In the genomic region with DNA sequence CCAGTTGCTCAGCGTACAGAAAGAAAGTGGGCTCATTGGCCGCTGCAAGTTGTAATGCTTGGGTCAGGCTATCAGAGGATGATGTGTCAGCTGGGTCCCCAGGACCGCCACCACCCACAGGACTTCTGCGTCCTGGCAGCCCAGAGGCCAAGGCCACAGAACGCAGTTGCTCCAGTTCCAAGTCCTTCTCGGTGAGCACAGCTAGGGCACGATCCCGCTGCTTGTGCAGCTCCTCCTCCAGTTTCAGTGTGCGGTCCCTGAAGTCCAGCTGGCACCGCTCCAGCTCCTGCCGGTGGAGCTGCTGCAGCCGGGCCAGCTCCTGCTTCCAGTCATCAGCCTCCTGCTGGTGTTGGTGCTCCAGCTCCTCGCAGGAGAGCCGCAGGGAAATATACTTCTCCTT, we compare ENCODE assay signal across 2 cellular contexts.
A peak's percentile ranks its signal among the peaks of the same experiment; 100 is the strongest.
TF ChIP-seq lines count a peak whose summit lies in the region.

No MANE protein-coding gene starts in this region.

TF ChIP-seq in HEK293, 187 proteins besides CTCF, POLR2A, EP300 and RAD21 (continues in another document):
- TF ChIP-seq, protein P1, sequence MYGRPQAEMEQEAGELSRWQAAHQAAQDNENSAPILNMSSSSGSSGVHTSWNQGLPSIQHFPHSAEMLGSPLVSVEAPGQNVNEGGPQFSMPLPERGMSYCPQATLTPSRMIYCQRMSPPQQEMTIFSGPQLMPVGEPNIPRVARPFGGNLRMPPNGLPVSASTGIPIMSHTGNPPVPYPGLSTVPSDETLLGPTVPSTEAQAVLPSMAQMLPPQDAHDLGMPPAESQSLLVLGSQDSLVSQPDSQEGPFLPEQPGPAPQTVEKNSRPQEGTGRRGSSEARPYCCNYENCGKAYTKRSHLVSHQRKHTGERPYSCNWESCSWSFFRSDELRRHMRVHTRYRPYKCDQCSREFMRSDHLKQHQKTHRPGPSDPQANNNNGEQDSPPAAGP (tag by site-specific recombination; IDR thresholded peaks at IDR 0.05), result no peak
- TF ChIP-seq, protein P2, sequence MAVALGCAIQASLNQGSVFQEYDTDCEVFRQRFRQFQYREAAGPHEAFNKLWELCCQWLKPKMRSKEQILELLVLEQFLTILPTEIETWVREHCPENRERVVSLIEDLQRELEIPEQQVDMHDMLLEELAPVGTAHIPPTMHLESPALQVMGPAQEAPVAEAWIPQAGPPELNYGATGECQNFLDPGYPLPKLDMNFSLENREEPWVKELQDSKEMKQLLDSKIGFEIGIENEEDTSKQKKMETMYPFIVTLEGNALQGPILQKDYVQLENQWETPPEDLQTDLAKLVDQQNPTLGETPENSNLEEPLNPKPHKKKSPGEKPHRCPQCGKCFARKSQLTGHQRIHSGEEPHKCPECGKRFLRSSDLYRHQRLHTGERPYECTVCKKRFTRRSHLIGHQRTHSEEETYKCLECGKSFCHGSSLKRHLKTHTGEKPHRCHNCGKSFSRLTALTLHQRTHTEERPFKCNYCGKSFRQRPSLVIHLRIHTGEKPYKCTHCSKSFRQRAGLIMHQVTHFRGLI (tag by site-specific recombination; IDR thresholded peaks at IDR 0.05), result no peak
- TF ChIP-seq, protein P3, sequence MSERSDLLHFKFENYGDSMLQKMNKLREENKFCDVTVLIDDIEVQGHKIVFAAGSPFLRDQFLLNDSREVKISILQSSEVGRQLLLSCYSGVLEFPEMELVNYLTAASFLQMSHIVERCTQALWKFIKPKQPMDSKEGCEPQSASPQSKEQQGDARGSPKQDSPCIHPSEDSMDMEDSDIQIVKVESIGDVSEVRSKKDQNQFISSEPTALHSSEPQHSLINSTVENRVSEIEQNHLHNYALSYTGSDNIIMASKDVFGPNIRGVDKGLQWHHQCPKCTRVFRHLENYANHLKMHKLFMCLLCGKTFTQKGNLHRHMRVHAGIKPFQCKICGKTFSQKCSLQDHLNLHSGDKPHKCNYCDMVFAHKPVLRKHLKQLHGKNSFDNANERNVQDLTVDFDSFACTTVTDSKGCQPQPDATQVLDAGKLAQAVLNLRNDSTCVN (tag by site-specific recombination; optimal IDR thresholded peaks at IDR 0.05), result peak; percentile 15
- TF ChIP-seq ZIC2 (tag by site-specific recombination; IDR thresholded peaks at IDR 0.05) (peak; percentile 94), KLF8 (tag by site-specific recombination; IDR thresholded peaks at IDR 0.05) (no peak), ZNF626 (tag by site-specific recombination; IDR thresholded peaks at IDR 0.05) (no peak), EGR2 (tag by site-specific recombination; IDR thresholded peaks at IDR 0.05; ENCODE audit: low read depth) (no peak), ZNF658 (tag by site-specific recombination; IDR thresholded peaks at IDR 0.05) (no peak), ZSCAN23 (tag by site-specific recombination; IDR thresholded peaks at IDR 0.05) (no peak), OSR2 (tag by site-specific recombination; IDR thresholded peaks at IDR 0.05) (peak; percentile 99), ZBTB20 (tag by site-specific recombination; IDR thresholded peaks at IDR 0.05) (no peak), HOXD13 (CRISPR knock-in tag; IDR thresholded peaks at IDR 0.05; ENCODE audit: borderline replicate concordance) (no peak), ZBTB17 (tag by site-specific recombination; IDR thresholded peaks at IDR 0.05) (peak; percentile 68), KLF7 (tag by site-specific recombination; IDR thresholded peaks at IDR 0.05; ENCODE audit: borderline replicate concordance) (no peak), ZNF600 (tag by site-specific recombination; IDR thresholded peaks at IDR 0.05) (peak; percentile 77), PRDM1 (tag by site-specific recombination; IDR thresholded peaks at IDR 0.05) (no peak), ZNF311 (tag by site-specific recombination; IDR thresholded peaks at IDR 0.05; ENCODE audit: borderline replicate concordance) (no peak), ZNF175 (tag by site-specific recombination; IDR thresholded peaks at IDR 0.05) (no peak), SETDB1 (IDR thresholded peaks at IDR 0.05; ENCODE audit: insufficient read length, low read length) (no peak), SP3 (tag by site-specific recombination; IDR thresholded peaks at IDR 0.05) (no peak), ZNF239 (tag by site-specific recombination; IDR thresholded peaks at IDR 0.05) (no peak), MYNN (tag by site-specific recombination; IDR thresholded peaks at IDR 0.05; ENCODE audit: borderline replicate concordance) (no peak), ZNF155 (tag by site-specific recombination; IDR thresholded peaks at IDR 0.05) (no peak), ZNF202 (tag by site-specific recombination; IDR thresholded peaks at IDR 0.05; ENCODE audit: borderline replicate concordance) (no peak), ZNF24 (tag by site-specific recombination; IDR thresholded peaks at IDR 0.05) (peak; percentile 43; the same call in 1 of the 2 replicates), ZNF324 (tag by site-specific recombination; IDR thresholded peaks at IDR 0.05) (no peak), ZBTB48 (tag by site-specific recombination; IDR thresholded peaks at IDR 0.05) (peak; percentile 78), ZNF624 (tag by site-specific recombination; IDR thresholded peaks at IDR 0.05) (no peak), ZEB2 (tag by site-specific recombination; IDR thresholded peaks at IDR 0.05) (no peak), ZFHX2 (tag by site-specific recombination; conservative IDR thresholded peaks at IDR 0.05) (no peak), ZNF2 (tag by site-specific recombination; IDR thresholded peaks at IDR 0.05) (no peak), ZNF391 (tag by site-specific recombination; IDR thresholded peaks at IDR 0.05; ENCODE audit: borderline replicate concordance, low read depth) (no peak)
- TF ChIP-seq, protein P4, sequence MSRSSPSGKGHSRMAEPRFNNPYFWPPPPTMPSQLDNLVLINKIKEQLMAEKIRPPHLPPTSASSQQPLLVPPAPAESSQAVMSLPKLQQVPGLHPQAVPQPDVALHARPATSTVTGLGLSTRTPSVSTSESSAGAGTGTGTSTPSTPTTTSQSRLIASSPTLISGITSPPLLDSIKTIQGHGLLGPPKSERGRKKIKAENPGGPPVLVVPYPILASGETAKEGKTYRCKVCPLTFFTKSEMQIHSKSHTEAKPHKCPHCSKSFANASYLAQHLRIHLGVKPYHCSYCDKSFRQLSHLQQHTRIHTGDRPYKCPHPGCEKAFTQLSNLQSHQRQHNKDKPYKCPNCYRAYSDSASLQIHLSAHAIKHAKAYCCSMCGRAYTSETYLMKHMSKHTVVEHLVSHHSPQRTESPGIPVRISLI (tag by site-specific recombination; IDR thresholded peaks at IDR 0.05), result no peak

TF ChIP-seq in K562, 482 proteins besides CTCF, POLR2A, EP300 and RAD21:
- TF ChIP-seq RBFOX2 (IDR thresholded peaks at IDR 0.05; ENCODE audit: low read depth, low read length) (peak; percentile 59), CEBPB (tag; IDR thresholded peaks at IDR 0.05) (no peak), NFIC (IDR thresholded peaks at IDR 0.05) (peak; percentile 68), TCFL5 (CRISPR knock-in tag; conservative IDR thresholded peaks at IDR 0.05) (no peak)
- TF ChIP-seq, protein P5, sequence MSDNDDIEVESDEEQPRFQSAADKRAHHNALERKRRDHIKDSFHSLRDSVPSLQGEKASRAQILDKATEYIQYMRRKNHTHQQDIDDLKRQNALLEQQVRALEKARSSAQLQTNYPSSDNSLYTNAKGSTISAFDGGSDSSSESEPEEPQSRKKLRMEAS (CRISPR knock-in tag; IDR thresholded peaks at IDR 0.05), result 0 out of 2 replicates have a peak, but pooled peaks have one; percentile 13
- TF ChIP-seq, protein P6, sequence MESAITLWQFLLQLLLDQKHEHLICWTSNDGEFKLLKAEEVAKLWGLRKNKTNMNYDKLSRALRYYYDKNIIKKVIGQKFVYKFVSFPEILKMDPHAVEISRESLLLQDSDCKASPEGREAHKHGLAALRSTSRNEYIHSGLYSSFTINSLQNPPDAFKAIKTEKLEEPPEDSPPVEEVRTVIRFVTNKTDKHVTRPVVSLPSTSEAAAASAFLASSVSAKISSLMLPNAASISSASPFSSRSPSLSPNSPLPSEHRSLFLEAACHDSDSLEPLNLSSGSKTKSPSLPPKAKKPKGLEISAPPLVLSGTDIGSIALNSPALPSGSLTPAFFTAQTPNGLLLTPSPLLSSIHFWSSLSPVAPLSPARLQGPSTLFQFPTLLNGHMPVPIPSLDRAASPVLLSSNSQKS (CRISPR knock-in tag; IDR thresholded peaks at IDR 0.05), result no peak
